ENCODE assay signal across 8 cellular contexts in genomic region chr6:17418281-17419188, GRCh38. TPM values are rescaled to one million over a fixed set of nuclear protein-coding genes. Genes with fewer than 3 reads are reported as not detected.
DNase-seq lines count a peak whose midpoint lies in the region; ATAC-seq and TF ChIP-seq lines count a peak whose summit lies in the region.

No MANE protein-coding gene starts in this region.

- no peaks in the 10 kb centered on the region for H3K36me3 Mint-ChIP-seq in activated CD4-positive, alpha-beta T cell treated with anti-CD3 and anti-CD28 coated beads, Interleukin-2, amount 10 ng/mL, durations not matched to agents 24 days and 14 days (ENCODE audit: low read depth)

- intact Hi-C loops in activated CD4-positive, alpha-beta T cell treated with anti-CD3 and anti-CD28 coated beads, Interleukin-2, amount 10 ng/mL, durations not matched to agents 24 days and 14 days (cut with micrococcal nuclease) = no loop called here

- no peak for TF ChIP-seq CTCF in RWPE1 (conservative IDR thresholded peaks at IDR 0.05; ENCODE audit: low read depth)
- TF ChIP-seq CTCF in retinal pigment epithelial cell (conservative IDR thresholded peaks at IDR 0.05; ENCODE audit: low read depth, low read length) = peak; percentile 2

- ATAC-seq in HG03378 (IDR thresholded peaks at IDR 0.05; ENCODE audit: unreplicated experiment) (no peak), HG03135 (IDR thresholded peaks at IDR 0.05; ENCODE audit: unreplicated experiment) (no peak)

- DNase-seq in ELR (ENCODE audit: low read depth) (peak; percentile 78), RWPE1 (ENCODE audit: low spot score) (no peak), fibroblast of the conjunctiva (ENCODE audit: low read depth) (peak; percentile 52), retinal pigment epithelial cell (ENCODE audit: low read depth) (no peak), NCI-H187 (lab: John Stamatoyannopoulos, UW) (no peak)
- no peak for DNase-seq in activated CD4-positive, alpha-beta T cell treated with anti-CD3 and anti-CD28 coated beads, Interleukin-2, amount 10 ng/mL, durations not matched to agents 24 days and 14 days

- POLR2A ChIA-PET in RWPE1 (lab: Yijun Ruan, JAX; ENCODE audit: low non-redundant PET) = no interaction called here

- peak overlapping the region; percentile 42 for H3K4me3 ChIP-seq in retinal pigment epithelial cell (ENCODE audit: low read length)

- no peak overlapping the region for H3K27ac Mint-ChIP-seq in activated CD4-positive, alpha-beta T cell treated with anti-CD3 and anti-CD28 coated beads, Interleukin-2, amount 10 ng/mL, durations not matched to agents 24 days and 14 days

- CTCF ChIA-PET in RWPE1 (lab: Yijun Ruan, JAX) = interaction anchor here (0.6 kb wide), 2 partner anchors 95 to 414 kb away, joined by 3 read pairs; no protein-coding TSS in a partner anchor

- H3K27ac ChIP-seq in RWPE1 = peak overlapping the region; percentile 32; the same call in 1 of the 2 replicates

- H3K4me1 Mint-ChIP-seq in activated CD4-positive, alpha-beta T cell treated with anti-CD3 and anti-CD28 coated beads, Interleukin-2, amount 10 ng/mL, durations not matched to agents 24 days and 14 days = no peaks in the 10 kb centered on the region

- no peak overlapping the region for H3K4me3 Mint-ChIP-seq in activated CD4-positive, alpha-beta T cell treated with anti-CD3 and anti-CD28 coated beads, Interleukin-2, amount 10 ng/mL, durations not matched to agents 24 days and 14 days

- H3K9me3 Mint-ChIP-seq in activated CD4-positive, alpha-beta T cell treated with anti-CD3 and anti-CD28 coated beads, Interleukin-2, amount 10 ng/mL, durations not matched to agents 24 days and 14 days = no peaks in the 10 kb centered on the region

- H3K27me3 Mint-ChIP-seq in activated CD4-positive, alpha-beta T cell treated with anti-CD3 and anti-CD28 coated beads, Interleukin-2, amount 10 ng/mL, durations not matched to agents 24 days and 14 days = peaks cover 2% of the 10 kb centered on the region

RNA-seq across cellular contexts. Expression of gene CAP2, which starts 25.1 kb away (rescaled TPM):
- not detected in 2 replicates for total RNA-seq in activated CD4-positive, alpha-beta T cell treated with anti-CD3 and anti-CD28 coated beads, Interleukin-2, amount 10 ng/mL, durations not matched to agents 24 days and 14 days

Comparison
In these comparisons a context has a peak if more than half of its experiments do, and no peak if none do; other contexts are left out.
1. DNase-seq: peak in ELR (single experiment) and fibroblast of the conjunctiva (single experiment); none in RWPE1 (single experiment), retinal pigment epithelial cell (single experiment), NCI-H187 (0 of 2) and activated CD4-positive, alpha-beta T cell treated with anti-CD3 and anti-CD28 coated beads, Interleukin-2, amount 10 ng/mL, durations not matched to agents 24 days and 14 days (single experiment).